Comparison of ENCODE assay signal across 24 cellular contexts in genomic region chr9:124783830-124784229, GRCh38. TPM values are rescaled to one million over a fixed set of nuclear protein-coding genes. Genes with fewer than 3 reads are reported as not detected.
DNase-seq lines count a peak whose midpoint lies in the region; ATAC-seq and TF ChIP-seq lines count a peak whose summit lies in the region.
"Had no signal": no experiment of that assay in that cellular context is flagged by ENCODE, and none has a peak within 500 bp of the region (broad histone marks: within the 10 kb centered on the region; RNA-seq: fewer than 3 reads in every experiment).

No MANE protein-coding gene starts in this region.

- peaks cover 3 to 15% of the 10 kb centered on the region in 2 donors for H3K4me1 ChIP-seq in breast epithelium
- no peaks in the 10 kb centered on the region for H3K4me1 ChIP-seq in uterus
- H3K4me1 ChIP-seq: parathyroid adenoma had no signal

- H3K27me3 Mint-ChIP-seq in MCF 10A (ENCODE audit: insufficient read depth, unreplicated experiment) (no peaks in the 10 kb centered on the region), nephron progenitor cell (ENCODE audit: low read depth, poor library complexity) (peaks cover 5% of the 10 kb centered on the region)
- H3K27me3 Mint-ChIP-seq in activated CD8-positive, alpha-beta memory T cell treated with anti-CD3 and anti-CD28 coated beads, Interleukin-2, amount 10 ng/mL, durations not matched to agents 7 days and 5 days = peaks cover 1% of the 10 kb centered on the region
- peaks cover 5% of the 10 kb centered on the region for H3K27me3 Mint-ChIP-seq in CD4-positive, alpha-beta T cell

- H3K27me3 ChIP-seq in breast epithelium (no peaks in the 10 kb centered on the region), uterus (no peaks in the 10 kb centered on the region)
- H3K27me3 ChIP-seq in CD4-positive, alpha-beta T cell (ENCODE audit: control insufficient read depth, insufficient read depth, low read length) = no peaks in the 10 kb centered on the region

- TF ChIP-seq CTCF in breast epithelium (IDR thresholded peaks at IDR 0.05) (no peak), MCF 10A (IDR thresholded peaks at IDR 0.05; ENCODE audit: unreplicated experiment) (no peak), nephron progenitor cell (IDR thresholded peaks at IDR 0.05) (no peak), uterus (IDR thresholded peaks at IDR 0.05) (no peak)
- TF ChIP-seq CTCF in CD4-positive, alpha-beta T cell (IDR thresholded peaks at IDR 0.05) = no peak

- H3K4me1 Mint-ChIP-seq in MCF 10A (ENCODE audit: insufficient read depth, unreplicated experiment) (peaks cover 21% of the 10 kb centered on the region), nephron progenitor cell (peaks cover 24% of the 10 kb centered on the region)
- H3K4me1 Mint-ChIP-seq in activated CD8-positive, alpha-beta memory T cell treated with anti-CD3 and anti-CD28 coated beads, Interleukin-2, amount 10 ng/mL, durations not matched to agents 7 days and 5 days = no peaks in the 10 kb centered on the region
- no peaks in the 10 kb centered on the region for H3K4me1 Mint-ChIP-seq in CD4-positive, alpha-beta T cell (ENCODE audit: low read depth)
- H3K4me1 Mint-ChIP-seq: activated CD4-positive, alpha-beta T cell treated with anti-CD3 and anti-CD28 coated beads for 36 hours had no signal

- POLR2A ChIA-PET in MCF 10A (lab: Yijun Ruan, JAX) = interaction anchor here (1.0 kb wide), 1 partner anchor 69 kb away, joined by 3 read pairs; the partner anchor contains the start of gene WDR38
- POLR2A ChIA-PET in CD4-positive, alpha-beta T cell (lab: Charles Lee) = no interaction called here

- DNase-seq in breast epithelium (ENCODE audit: low spot score in 2 of 2) (no peak), MCF 10A (ENCODE audit: unreplicated experiment) (no peak), nephron progenitor cell (no peak), uterus (no peak), NCI-H128 (lab: John Stamatoyannopoulos, UW; ENCODE audit: unreplicated experiment) (no peak)
- DNase-seq in activated CD8-positive, alpha-beta memory T cell treated with anti-CD3 and anti-CD28 coated beads, Interleukin-2, amount 10 ng/mL, durations not matched to agents 7 days and 5 days = peak; percentile 37
- no peak for DNase-seq in CD4-positive, alpha-beta T cell
- DNase-seq: activated CD4-positive, alpha-beta T cell treated with anti-CD3 and anti-CD28 coated beads for 36 hours; activated naive CD4-positive, alpha-beta T cell treated with anti-CD3 and anti-CD28 coated beads for 36 hours; activated T-cell treated with anti-CD3 and anti-CD28 coated beads, Interleukin-2, amount 50 U/mL, for 72 hours; AML-193; NCI-H1694; NCI-H446 treated with DMSO at 0.1 percent for 48 hours; OCI-M1; right cardiac atrium; Right ventricle myocardium superior; stimulated activated CD4-positive, alpha-beta T cell treated with anti-CD3 and anti-CD28 coated beads, Interleukin-12 subunit alpha, Interleukin-12 subunit beta, amount 100 ng/mL, for 4 hours; stimulated activated CD4-positive, alpha-beta T cell treated with anti-CD3 and anti-CD28 coated beads, Interleukin-4, amount 100 ng/mL, for 1 hour; substantia nigra had no signal

- H3K36me3 ChIP-seq in breast epithelium (no peaks in the 10 kb centered on the region), uterus (no peaks in the 10 kb centered on the region)

- ATAC-seq in activated CD8-positive, alpha-beta memory T cell treated with anti-CD3 and anti-CD28 coated beads, Interleukin-2, amount 10 ng/mL, durations not matched to agents 7 days and 5 days = no peak
- ATAC-seq in CD4-positive, alpha-beta T cell (ENCODE audit: poor library complexity) = no peak
- no peak for ATAC-seq in HG02759 (IDR thresholded peaks at IDR 0.05; ENCODE audit: unreplicated experiment)
- ATAC-seq: activated CD4-positive, alpha-beta T cell treated with anti-CD3 and anti-CD28 coated beads for 36 hours; activated T-cell treated with anti-CD3 and anti-CD28 coated beads, Interleukin-2, amount 50 U/mL, for 72 hours had no signal

- intact Hi-C loops in breast epithelium (cut with DNase I; ENCODE audit: low total_unique reads) (no loop called here), MCF 10A (cut with micrococcal nuclease) (no loop called here), uterus (cut with DNase I; ENCODE audit: low total_unique reads) (no loop called here)
- intact Hi-C loops in CD4-positive, alpha-beta T cell (cut with DNase I, micrococcal nuclease) = no loop called here

- H3K9me3 Mint-ChIP-seq in MCF 10A (ENCODE audit: unreplicated experiment) (no peaks in the 10 kb centered on the region), nephron progenitor cell (no peaks in the 10 kb centered on the region)
- H3K9me3 Mint-ChIP-seq in activated CD8-positive, alpha-beta memory T cell treated with anti-CD3 and anti-CD28 coated beads, Interleukin-2, amount 10 ng/mL, durations not matched to agents 7 days and 5 days (ENCODE audit: low read depth) = no peaks in the 10 kb centered on the region
- H3K9me3 Mint-ChIP-seq in CD4-positive, alpha-beta T cell = no peaks in the 10 kb centered on the region
- H3K9me3 Mint-ChIP-seq: activated naive CD4-positive, alpha-beta T cell treated with anti-CD3 and anti-CD28 coated beads for 36 hours; activated T-cell treated with anti-CD3 and anti-CD28 coated beads, Interleukin-2, amount 50 U/mL, for 72 hours; brain; neural crest cell had no signal

- CTCF ChIA-PET in MCF 10A (lab: Yijun Ruan, JAX) = interaction anchor here (0.7 to 2.4 kb wide), 2 partner anchors 29 to 69 kb away, joined by 3 to 26 read pairs; partner anchors contain the start of gene WDR38
- CTCF ChIA-PET in activated CD8-positive, alpha-beta memory T cell treated with anti-CD3 and anti-CD28 coated beads, Interleukin-2, amount 10 ng/mL, durations not matched to agents 7 days and 5 days (lab: Charles Lee) = interaction anchor here (2.5 kb wide), 1 partner anchor 69 kb away, joined by 11 read pairs; the partner anchor contains the start of gene WDR38
- CTCF ChIA-PET in CD4-positive, alpha-beta T cell (lab: Charles Lee) = no interaction called here

- TF ChIP-seq POLR2A in breast epithelium (IDR thresholded peaks at IDR 0.05) = no peak
- no peak for TF ChIP-seq POLR2A in uterus (IDR thresholded peaks at IDR 0.05)

- H3K27ac ChIP-seq in breast epithelium = peak overlapping the region; percentile 14 to 87
- H3K27ac ChIP-seq in uterus = peak overlapping the region; percentile 61 to 66
- no peak overlapping the region for H3K27ac ChIP-seq in CD4-positive, alpha-beta T cell (ENCODE audit: low read depth, low read length)
- H3K27ac ChIP-seq: parathyroid adenoma had no signal

- no peaks in the 10 kb centered on the region for H3K9me3 ChIP-seq in breast epithelium
- H3K9me3 ChIP-seq in uterus = no peaks in the 10 kb centered on the region
- no peaks in the 10 kb centered on the region for H3K9me3 ChIP-seq in CD4-positive, alpha-beta T cell (ENCODE audit: control insufficient read depth, low read length)

- no TSS peak for BruUV-seq in MCF 10A (replicated peaks; lab: Mats Ljungman, UMichigan)

- H3K4me3 Mint-ChIP-seq in MCF 10A (ENCODE audit: unreplicated experiment) (no peak overlapping the region), nephron progenitor cell (no peak overlapping the region)
- H3K4me3 Mint-ChIP-seq in activated CD8-positive, alpha-beta memory T cell treated with anti-CD3 and anti-CD28 coated beads, Interleukin-2, amount 10 ng/mL, durations not matched to agents 7 days and 5 days = no peak overlapping the region
- no peak overlapping the region for H3K4me3 Mint-ChIP-seq in CD4-positive, alpha-beta T cell
- H3K4me3 Mint-ChIP-seq: activated CD4-positive, alpha-beta T cell treated with anti-CD3 and anti-CD28 coated beads for 36 hours; activated naive CD4-positive, alpha-beta T cell treated with anti-CD3 and anti-CD28 coated beads for 36 hours; activated T-cell treated with anti-CD3 and anti-CD28 coated beads, Interleukin-2, amount 50 U/mL, for 72 hours; brain; neural crest cell had no signal

- no peak overlapping the region for H3K27ac Mint-ChIP-seq in MCF 10A (ENCODE audit: low read depth, unreplicated experiment)
- H3K27ac Mint-ChIP-seq in activated CD8-positive, alpha-beta memory T cell treated with anti-CD3 and anti-CD28 coated beads, Interleukin-2, amount 10 ng/mL, durations not matched to agents 7 days and 5 days = no peak overlapping the region
- H3K27ac Mint-ChIP-seq in nephron progenitor cell = peak overlapping the region; percentile 10
- no peak overlapping the region for H3K27ac Mint-ChIP-seq in CD4-positive, alpha-beta T cell
- H3K27ac Mint-ChIP-seq: activated CD4-positive, alpha-beta T cell treated with anti-CD3 and anti-CD28 coated beads for 36 hours; activated naive CD4-positive, alpha-beta T cell treated with anti-CD3 and anti-CD28 coated beads for 36 hours; activated T-cell treated with anti-CD3 and anti-CD28 coated beads, Interleukin-2, amount 50 U/mL, for 72 hours had no signal

- H3K4me3 ChIP-seq in breast epithelium (no peak overlapping the region), uterus (no peak overlapping the region)

- H3K36me3 Mint-ChIP-seq in MCF 10A (ENCODE audit: insufficient read depth, unreplicated experiment) (no peaks in the 10 kb centered on the region), nephron progenitor cell (ENCODE audit: low read depth) (no peaks in the 10 kb centered on the region)
- H3K36me3 Mint-ChIP-seq in activated CD8-positive, alpha-beta memory T cell treated with anti-CD3 and anti-CD28 coated beads, Interleukin-2, amount 10 ng/mL, durations not matched to agents 7 days and 5 days = no peaks in the 10 kb centered on the region
- no peaks in the 10 kb centered on the region for H3K36me3 Mint-ChIP-seq in CD4-positive, alpha-beta T cell (ENCODE audit: low read depth)

RNA-seq across cellular contexts. Expression of gene OLFML2A, which starts 6.9 kb away (rescaled TPM):
- total RNA-seq in breast epithelium = 10 to 100 TPM; 11.4 to 25.2 (median 11.4) TPM
- 0.21 and 0.25 TPM in 2 replicates for total RNA-seq in MCF 10A (2022)
- total RNA-seq in activated CD8-positive, alpha-beta memory T cell treated with anti-CD3 and anti-CD28 coated beads, Interleukin-2, amount 10 ng/mL, durations not matched to agents 7 days and 5 days = not detected
- total RNA-seq in uterus = 10 to 100 TPM; 21.3 to 86.5 (median 71.8) TPM
- total RNA-seq in CD4-positive, alpha-beta T cell = not detected
- total RNA-seq: activated naive CD4-positive, alpha-beta T cell treated with anti-CD3 and anti-CD28 coated beads for 36 hours; activated T-cell treated with anti-CD3 and anti-CD28 coated beads, Interleukin-2, amount 50 U/mL, for 72 hours; T-helper 2 cell treated with Interferon-gamma antibody and Interleukin-4, amounts not matched to agents 100 ng/mL and 5 ng/mL, for 36 hours had no signal

RNA-seq across cellular contexts. Expression of gene NR6A1, which starts 12.7 kb away (rescaled TPM):
- total RNA-seq in breast epithelium = 1 to 10 TPM; 1.3 to 5.3 (median 3.9) TPM
- total RNA-seq in MCF 10A (2022) = 0.91 and 2.0 TPM in 2 replicates
- 1 to 10 TPM in 1 of 2 experiments, under 1 TPM in 1; 0.44 to 1.2 TPM for total RNA-seq in activated CD8-positive, alpha-beta memory T cell treated with anti-CD3 and anti-CD28 coated beads, Interleukin-2, amount 10 ng/mL, durations not matched to agents 7 days and 5 days
- 1 to 10 TPM in 2 of 4 donors, under 1 TPM in 1, not detected in 1; under 0.01 to 2.6 (median 1.3) TPM for total RNA-seq in uterus
- not detected for total RNA-seq in CD4-positive, alpha-beta T cell
